In the genomic region with DNA sequence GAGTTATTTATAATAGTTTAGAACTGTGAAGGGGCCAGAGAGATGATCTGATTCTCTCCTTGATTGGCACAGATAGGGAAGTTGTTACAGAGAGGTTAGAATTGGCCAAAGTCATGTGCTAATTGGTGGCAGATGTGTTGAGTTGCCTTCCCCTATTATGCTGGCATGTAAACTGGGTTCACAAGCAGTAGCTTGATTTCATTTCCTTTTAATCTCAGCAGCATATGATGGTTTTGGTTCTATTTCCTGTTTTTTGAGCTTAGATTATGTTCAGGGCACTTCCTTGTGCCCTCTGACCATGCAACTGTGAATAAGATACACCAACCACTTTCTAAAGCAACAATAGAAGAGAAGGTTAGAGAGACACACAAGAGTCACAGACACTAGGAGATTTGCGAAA, we compare ENCODE assay signal across 9 cellular contexts. TPM values are rescaled to one million over a fixed set of nuclear protein-coding genes. Genes with fewer than 3 reads are reported as not detected.
DNase-seq lines count a peak whose midpoint lies in the region; ATAC-seq lines count a peak whose summit lies in the region.
"Had no signal": no experiment of that assay in that cellular context is flagged by ENCODE, and none has a peak within 500 bp of the region (broad histone marks: within the 10 kb centered on the region; RNA-seq: fewer than 3 reads in every experiment).

No MANE protein-coding gene starts in this region.

- intact Hi-C loops in activated CD4-positive, alpha-beta T cell treated with anti-CD3 and anti-CD28 coated beads for 36 hours (cut with DNase I, micrococcal nuclease) = no loop called here

- CTCF ChIA-PET in T-cell (lab: Charles Lee) = interaction anchor here (0.5 to 1.1 kb wide), 4 partner anchors 15 to 131 kb away, joined by 3 to 4 read pairs (median 4); a partner anchor contains a TSS
- CTCF ChIA-PET in activated CD4-positive, alpha-beta T cell treated with anti-CD3 and anti-CD28 coated beads for 36 hours (lab: Charles Lee) = interaction anchor here (1.5 kb wide), 1 partner anchor 15 kb away, joined by 3 read pairs; no protein-coding TSS in a partner anchor

- H3K27ac Mint-ChIP-seq in T-cell = no peak overlapping the region
- no peak overlapping the region for H3K27ac Mint-ChIP-seq in activated CD4-positive, alpha-beta T cell treated with anti-CD3 and anti-CD28 coated beads for 36 hours
- H3K27ac Mint-ChIP-seq: nephron had no signal

- H3K27ac ChIP-seq in subcutaneous abdominal adipose tissue (ENCODE audit: low read depth, low read length) (peak overlapping the region; percentile 25), SJCRH30 (no peak overlapping the region)

- ATAC-seq in GM19397 (IDR thresholded peaks at IDR 0.05; ENCODE audit: unreplicated experiment) (peak; percentile 92), HG03097 (IDR thresholded peaks at IDR 0.05; ENCODE audit: low FRiP score, unreplicated experiment) (peak; percentile 64), T-cell (replicated peaks in 1 of 4) (peak; percentile 43 to 89 (median 70))
- no peak for ATAC-seq in activated CD4-positive, alpha-beta T cell treated with anti-CD3 and anti-CD28 coated beads for 36 hours

- H3K36me3 Mint-ChIP-seq in T-cell = peaks cover 43% of the 10 kb centered on the region
- H3K36me3 Mint-ChIP-seq in activated CD4-positive, alpha-beta T cell treated with anti-CD3 and anti-CD28 coated beads for 36 hours (ENCODE audit: low read depth) = peaks cover 17% of the 10 kb centered on the region

- no peak overlapping the region for H3K4me3 ChIP-seq in subcutaneous abdominal adipose tissue (ENCODE audit: low read depth in 1 of 5, low read length in 5 of 5)
- no peak overlapping the region for H3K4me3 ChIP-seq in SJCRH30

- no peaks in the 10 kb centered on the region for H3K27me3 ChIP-seq in subcutaneous abdominal adipose tissue (ENCODE audit: control insufficient read depth in 5 of 5, insufficient read depth in 4 of 5, low read length in 5 of 5)
- no peaks in the 10 kb centered on the region for H3K27me3 ChIP-seq in SJCRH30

- H3K36me3 ChIP-seq in subcutaneous abdominal adipose tissue (ENCODE audit: control insufficient read depth in 5 of 5, insufficient read depth in 5 of 5, low read length in 5 of 5) = peaks cover 17 to 31% (median 22%) of the 10 kb centered on the region in 5 donors
- H3K36me3 ChIP-seq in SJCRH30 = no peaks in the 10 kb centered on the region; the same call in 1 of the 2 replicates

- POLR2A ChIA-PET in T-cell (lab: Charles Lee) = interaction anchor here in 1 of 2 donors (1.0 kb wide), 1 partner anchor 16 kb away, joined by 3 read pairs; no protein-coding TSS in a partner anchor
- POLR2A ChIA-PET in activated CD4-positive, alpha-beta T cell treated with anti-CD3 and anti-CD28 coated beads for 36 hours (lab: Charles Lee) = no interaction called here

- H3K9me3 Mint-ChIP-seq in T-cell = no peaks in the 10 kb centered on the region
- no peaks in the 10 kb centered on the region for H3K9me3 Mint-ChIP-seq in activated CD4-positive, alpha-beta T cell treated with anti-CD3 and anti-CD28 coated beads for 36 hours (ENCODE audit: low read depth)
- H3K9me3 Mint-ChIP-seq: nephron had no signal

- DNase-seq in T-cell (peak in 1 of 34 experiments; percentile 5), SJCRH30 (no peak), HPDE6-E6E7 (ENCODE audit: extremely low spot score) (no peak)
- DNase-seq in activated effector memory CD4-positive, alpha-beta T cell treated with anti-CD3 and anti-CD28 coated beads, Interleukin-2, amount 50 U/mL, for 16 hours = no peak
- DNase-seq in activated CD4-positive, alpha-beta T cell treated with anti-CD3 and anti-CD28 coated beads for 36 hours = no peak

- H3K4me1 Mint-ChIP-seq in T-cell = peaks cover 9 to 17% (median 12%) of the 10 kb centered on the region in 3 donors
- H3K4me1 Mint-ChIP-seq in activated CD4-positive, alpha-beta T cell treated with anti-CD3 and anti-CD28 coated beads for 36 hours = peaks cover 9% of the 10 kb centered on the region
- H3K4me1 Mint-ChIP-seq: nephron had no signal

- H3K9ac ChIP-seq in subcutaneous abdominal adipose tissue (ENCODE audit: low read length in 5 of 5) = no peak overlapping the region

- H3K4me1 ChIP-seq in subcutaneous abdominal adipose tissue (ENCODE audit: control insufficient read depth in 5 of 5, insufficient read depth in 5 of 5, low read length in 5 of 5) = peaks cover 0 to 14% (median 2%) of the 10 kb centered on the region in 5 donors
- no peaks in the 10 kb centered on the region for H3K4me1 ChIP-seq in SJCRH30

- no peaks in the 10 kb centered on the region for H3K27me3 Mint-ChIP-seq in T-cell
- H3K27me3 Mint-ChIP-seq in activated CD4-positive, alpha-beta T cell treated with anti-CD3 and anti-CD28 coated beads for 36 hours = no peaks in the 10 kb centered on the region

- H3K9me3 ChIP-seq in subcutaneous abdominal adipose tissue (ENCODE audit: control insufficient read depth in 5 of 5, low read length in 5 of 5) (no peaks in the 10 kb centered on the region), SJCRH30 (replicated peaks) (no peaks in the 10 kb centered on the region)

- H3K4me3 Mint-ChIP-seq in T-cell = no peak overlapping the region
- no peak overlapping the region for H3K4me3 Mint-ChIP-seq in activated CD4-positive, alpha-beta T cell treated with anti-CD3 and anti-CD28 coated beads for 36 hours
- H3K4me3 Mint-ChIP-seq: nephron had no signal

RNA-seq across cellular contexts. Expression of a gene that starts 16.5 kb away (rescaled TPM):
- 10 to 100 TPM; 18.6 to 28.4 (median 21.5) TPM for total RNA-seq in T-cell
- 12.0 and 14.2 TPM in 2 replicates for total RNA-seq in SJCRH30 (2014; rRNA removed; shearing (Covaris generic))
- 10 to 100 TPM; 18.0 to 20.2 TPM for total RNA-seq in activated CD4-positive, alpha-beta T cell treated with anti-CD3 and anti-CD28 coated beads for 36 hours

RNA-seq across cellular contexts. Expression of a gene that starts 59.6 kb away (rescaled TPM):
- total RNA-seq in T-cell = 10 to 100 TPM; 12.5 to 25.4 (median 19.1) TPM
- 71.2 and 80.8 TPM in 2 replicates for total RNA-seq in SJCRH30 (2014; rRNA removed; shearing (Covaris generic))
- 10 to 100 TPM; 19.0 to 20.5 TPM for total RNA-seq in activated CD4-positive, alpha-beta T cell treated with anti-CD3 and anti-CD28 coated beads for 36 hours
